ENCODE assay signal across 1 cellular context in the genomic region with DNA sequence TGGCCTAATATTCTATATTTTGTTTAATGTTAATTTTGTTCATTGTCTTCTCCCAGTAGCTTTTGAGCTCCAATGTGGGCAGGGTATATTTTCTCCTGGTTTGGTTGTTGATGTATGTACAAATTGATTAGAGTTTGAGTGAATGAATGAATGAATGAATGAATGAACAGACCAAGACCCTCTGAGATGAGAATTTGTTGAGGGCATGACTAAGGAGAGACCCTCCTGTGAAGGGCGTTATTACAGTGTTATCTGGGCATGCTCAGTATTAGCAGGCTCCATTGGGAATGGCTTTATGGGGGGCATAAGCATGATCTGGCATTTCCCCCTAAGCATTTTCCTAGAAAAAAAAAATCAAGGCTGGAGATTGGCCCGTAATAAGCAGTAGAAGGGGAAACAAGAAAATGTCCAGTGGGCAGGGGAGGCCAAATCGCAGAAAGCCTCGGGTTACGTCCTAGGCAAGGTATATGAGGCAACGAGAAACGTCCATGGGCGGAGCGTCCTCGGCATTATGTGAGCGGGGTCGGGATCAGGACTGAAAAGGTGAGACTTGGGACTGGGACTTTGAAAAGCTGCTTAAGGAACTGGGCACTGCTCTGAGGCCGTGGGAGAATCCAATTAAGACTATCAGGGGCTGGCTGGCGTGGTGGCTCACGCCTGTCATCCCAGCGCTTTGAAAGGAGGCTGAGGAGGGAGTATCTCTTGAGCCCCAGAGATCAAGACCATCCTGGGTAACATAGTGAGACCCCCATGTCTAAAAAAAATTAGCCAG.
TF ChIP-seq lines count a peak whose summit lies in the region.

No MANE protein-coding gene starts in this region.

TF ChIP-seq in SK-N-SH treated with all-trans-retinoic acid at 6 μM for 48 hours, 23 proteins besides CTCF, POLR2A, EP300 and RAD21 (continued from another document):
- TF ChIP-seq CSDC2 (CRISPR knock-in tag; IDR thresholded peaks at IDR 0.05) = no peak
- TF ChIP-seq, protein P1, sequence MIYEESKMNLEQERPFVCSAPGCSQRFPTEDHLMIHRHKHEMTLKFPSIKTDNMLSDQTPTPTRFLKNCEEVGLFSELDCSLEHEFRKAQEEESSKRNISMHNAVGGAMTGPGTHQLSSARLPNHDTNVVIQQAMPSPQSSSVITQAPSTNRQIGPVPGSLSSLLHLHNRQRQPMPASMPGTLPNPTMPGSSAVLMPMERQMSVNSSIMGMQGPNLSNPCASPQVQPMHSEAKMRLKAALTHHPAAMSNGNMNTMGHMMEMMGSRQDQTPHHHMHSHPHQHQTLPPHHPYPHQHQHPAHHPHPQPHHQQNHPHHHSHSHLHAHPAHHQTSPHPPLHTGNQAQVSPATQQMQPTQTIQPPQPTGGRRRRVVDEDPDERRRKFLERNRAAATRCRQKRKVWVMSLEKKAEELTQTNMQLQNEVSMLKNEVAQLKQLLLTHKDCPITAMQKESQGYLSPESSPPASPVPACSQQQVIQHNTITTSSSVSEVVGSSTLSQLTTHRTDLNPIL (CRISPR knock-in tag; IDR thresholded peaks at IDR 0.05; ENCODE audit: low read depth) = no peak
- TF ChIP-seq ZFP3 (CRISPR knock-in tag; IDR thresholded peaks at IDR 0.05) = no peak
